In genomic region chr3:150763122-150763840, GRCh38 we compare ENCODE assay signal across 8 cellular contexts. TPM values are rescaled to one million over a fixed set of nuclear protein-coding genes. Genes with fewer than 3 reads are reported as not detected.
DNase-seq lines count a peak whose midpoint lies in the region; ATAC-seq and TF ChIP-seq lines count a peak whose summit lies in the region.

Gene SIAH2 (minus strand): TSS chr3:150763169. CDS start chr3:150762849, 320 bp downstream.

- DNase-seq in AG20443 (ENCODE audit: low spot score), result peak; percentile 96
- DNase-seq in NCI-H510A (lab: John Stamatoyannopoulos, UW), result peak; percentile 96
- peak; percentile 96 for DNase-seq in activated CD4-positive, alpha-beta T cell treated with anti-CD3 and anti-CD28 coated beads for 36 hours
- peak; percentile 94 for DNase-seq in chondrocyte (ENCODE audit: low spot score)
- peak; percentile 80 to 91 (median 85) for DNase-seq in stimulated activated CD4-positive, alpha-beta T cell treated with anti-CD3 and anti-CD28 coated beads, Interleukin-1b, Interleukin-23, amount 100 ng/mL, for 24 hours (ENCODE audit: low read depth in 4 of 4, low spot score in 1 of 4)

- peak within 1 kb of the TSS; percentile 98 for H3K27ac Mint-ChIP-seq in activated CD4-positive, alpha-beta T cell treated with anti-CD3 and anti-CD28 coated beads for 36 hours
- peak within 1 kb of the TSS; percentile 100 for H3K27ac Mint-ChIP-seq in chondrocyte (ENCODE audit: unreplicated experiment)

- TF ChIP-seq CTCF in chondrocyte (IDR thresholded peaks at IDR 0.05), result no peak

- no peaks in the 10 kb centered on the region for H3K9me3 Mint-ChIP-seq in activated CD4-positive, alpha-beta T cell treated with anti-CD3 and anti-CD28 coated beads for 36 hours (ENCODE audit: low read depth)
- H3K9me3 Mint-ChIP-seq in chondrocyte (ENCODE audit: low read depth), result no peaks in the 10 kb centered on the region

- CTCF ChIA-PET in activated CD4-positive, alpha-beta T cell treated with anti-CD3 and anti-CD28 coated beads for 36 hours (lab: Charles Lee), result interaction anchor here (0.7 to 4.4 kb wide), 7 partner anchors 21 to 102 kb away, joined by 3 to 34 read pairs (median 9); no protein-coding TSS in a partner anchor

- H3K27me3 Mint-ChIP-seq in activated CD4-positive, alpha-beta T cell treated with anti-CD3 and anti-CD28 coated beads for 36 hours, result no peaks in the 10 kb centered on the region
- no peaks in the 10 kb centered on the region for H3K27me3 Mint-ChIP-seq in chondrocyte (ENCODE audit: low read depth)

- H3K4me3 Mint-ChIP-seq in activated CD4-positive, alpha-beta T cell treated with anti-CD3 and anti-CD28 coated beads for 36 hours, result peak within 1 kb of the TSS; percentile 85
- peak within 1 kb of the TSS; percentile 99 for H3K4me3 Mint-ChIP-seq in chondrocyte (ENCODE audit: unreplicated experiment)

- intact Hi-C loops in activated CD4-positive, alpha-beta T cell treated with anti-CD3 and anti-CD28 coated beads for 36 hours (cut with DNase I, micrococcal nuclease), result loop anchor here (1.0 to 10.0 kb wide), 12 partner anchors 21 to 1504 kb away; partner anchors contain the start of genes EIF2A (in 2 of the 2), SERP1 (in 2 of the 2), TSC22D2 (in 2 of the 2) and ERICH6 (in 1 of the 2)

- POLR2A ChIA-PET in activated CD4-positive, alpha-beta T cell treated with anti-CD3 and anti-CD28 coated beads for 36 hours (lab: Charles Lee), result interaction anchor here (0.5 to 6.7 kb wide), 15 partner anchors 10 to 1557 kb away, joined by 3 to 73 read pairs (median 4); partner anchors contain the start of genes ERICH6, SELENOT and SERP1

- H3K36me3 Mint-ChIP-seq in activated CD4-positive, alpha-beta T cell treated with anti-CD3 and anti-CD28 coated beads for 36 hours (ENCODE audit: low read depth), result peaks cover 37% of the 10 kb centered on the region
- H3K36me3 Mint-ChIP-seq in chondrocyte (ENCODE audit: low read depth), result peaks cover under 1% of the 10 kb centered on the region

- peak within 1 kb of the TSS; percentile 99 for H3K27ac ChIP-seq in layer of hippocampus (ENCODE audit: low read depth, low read length)

- no peaks in the 10 kb centered on the region for H3K27me3 ChIP-seq in layer of hippocampus (ENCODE audit: control insufficient read depth, insufficient read depth, low read length)

- peaks cover 51% of the 10 kb centered on the region for H3K4me1 Mint-ChIP-seq in activated CD4-positive, alpha-beta T cell treated with anti-CD3 and anti-CD28 coated beads for 36 hours
- peaks cover 44% of the 10 kb centered on the region for H3K4me1 Mint-ChIP-seq in chondrocyte (ENCODE audit: low read depth)

- ATAC-seq in GM19035 (IDR thresholded peaks at IDR 0.05; ENCODE audit: unreplicated experiment) (peak; percentile 53), HG03354 (IDR thresholded peaks at IDR 0.05; ENCODE audit: poor library complexity, severe bottlenecking, unreplicated experiment) (peak; percentile 68)
- peak; percentile 72 for ATAC-seq in activated CD4-positive, alpha-beta T cell treated with anti-CD3 and anti-CD28 coated beads for 36 hours

RNA-seq across cellular contexts. Expression of gene SIAH2, which starts in this region (rescaled TPM):
- total RNA-seq in activated CD4-positive, alpha-beta T cell treated with anti-CD3 and anti-CD28 coated beads for 36 hours, result 100 to 1,000 TPM in 1 of 2 experiments, 10 to 100 TPM in 1; 85.7 to 154 TPM
- 24.3 to 39.7 TPM (median 39.2 TPM) in 3 replicates for total RNA-seq in chondrocyte

Comparison
In these comparisons a context has a peak if more than half of its experiments do, and no peak if none do; other contexts are left out.
1. Peak in every context shown above with its lines: DNase-seq, ATAC-seq and H3K27ac ChIP-seq.